Comparison of ENCODE assay signal across 12 cellular contexts in the genomic region with DNA sequence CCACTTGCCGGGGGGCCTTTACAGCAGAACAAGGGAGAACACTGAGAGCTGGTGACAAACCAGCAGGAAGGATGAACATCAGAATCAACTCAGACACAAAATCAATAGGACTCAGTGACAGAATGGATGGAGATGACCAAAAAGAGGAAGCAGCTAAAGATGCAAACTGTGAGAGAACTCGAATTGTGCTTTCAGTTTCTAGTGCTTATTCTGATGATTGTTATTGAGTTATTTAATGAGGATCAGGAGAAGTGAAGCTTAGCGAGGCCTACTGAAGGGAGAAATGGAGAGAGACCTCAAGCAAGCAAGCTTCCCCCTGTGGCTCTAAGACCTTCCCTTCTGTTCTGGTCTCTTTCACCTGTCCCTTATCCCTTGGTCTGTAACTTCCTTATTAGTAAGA. TPM values are rescaled to one million over a fixed set of nuclear protein-coding genes. Genes with fewer than 3 reads are reported as not detected.
A peak's percentile ranks its signal among the peaks of the same experiment; 100 is the strongest.
DNase-seq lines count a peak whose midpoint lies in the region; ATAC-seq and TF ChIP-seq lines count a peak whose summit lies in the region.
"Had no signal": no experiment of that assay in that cellular context is flagged by ENCODE, and none has a peak within 500 bp of the region (broad histone marks: within the 10 kb centered on the region; RNA-seq: fewer than 3 reads in every experiment).

No MANE protein-coding gene starts in this region.

- no peak overlapping the region for H2AFZ ChIP-seq in osteoblast (ENCODE audit: low read length)

- no peak overlapping the region for H3K4me3 Mint-ChIP-seq in activated T-helper 1 cell treated with anti-CD3 and anti-CD28 coated beads, Interleukin-12 subunit alpha, Interleukin-12 subunit beta, Interleukin-2, Interleukin-4 antibody, amounts not matched to agents 30 ng/mL and 10 ng/mL and 1 ng/mL, durations not matched to agents 14 hours and 24 hours and 36 hours

- TF ChIP-seq CTCF in osteoblast (IDR thresholded peaks at IDR 0.05; ENCODE audit: extremely low read depth, low read depth, low read length), result no peak

- no peaks in the 10 kb centered on the region for H3K79me2 ChIP-seq in osteoblast (ENCODE audit: insufficient read depth, low read length)

- no peaks in the 10 kb centered on the region for H3K9me3 ChIP-seq in osteoblast (ENCODE audit: low read depth, low read length)

- H3K4me3 ChIP-seq in osteoblast (ENCODE audit: insufficient read depth, low read length), result no peak overlapping the region

- H3K27ac Mint-ChIP-seq in activated T-helper 1 cell treated with anti-CD3 and anti-CD28 coated beads, Interleukin-12 subunit alpha, Interleukin-12 subunit beta, Interleukin-2, Interleukin-4 antibody, amounts not matched to agents 30 ng/mL and 10 ng/mL and 1 ng/mL, durations not matched to agents 14 hours and 24 hours and 36 hours, result peak overlapping the region; percentile 20

- H3K4me2 ChIP-seq in osteoblast (ENCODE audit: insufficient read depth, low read length), result no peak overlapping the region

- ATAC-seq in GM18502 (IDR thresholded peaks at IDR 0.05; ENCODE audit: poor library complexity, unreplicated experiment) (peak; percentile 76), GM21526 (IDR thresholded peaks at IDR 0.05; ENCODE audit: low FRiP score, unreplicated experiment) (peak; percentile 67), HG03442 (IDR thresholded peaks at IDR 0.05; ENCODE audit: unreplicated experiment) (peak; percentile 64), GM19023 (IDR thresholded peaks at IDR 0.05; ENCODE audit: unreplicated experiment) (no peak)

- peaks cover 6% of the 10 kb centered on the region for H3K9me3 Mint-ChIP-seq in activated T-helper 1 cell treated with anti-CD3 and anti-CD28 coated beads, Interleukin-12 subunit alpha, Interleukin-12 subunit beta, Interleukin-2, Interleukin-4 antibody, amounts not matched to agents 30 ng/mL and 10 ng/mL and 1 ng/mL, durations not matched to agents 14 hours and 24 hours and 36 hours

- no peaks in the 10 kb centered on the region for H3K36me3 ChIP-seq in osteoblast (ENCODE audit: insufficient read depth, low read length)

- intact Hi-C loops in activated T-helper 1 cell treated with anti-CD3 and anti-CD28 coated beads, Interleukin-12 subunit alpha, Interleukin-12 subunit beta, Interleukin-2, Interleukin-4 antibody, amounts not matched to agents 30 ng/mL and 10 ng/mL and 1 ng/mL, durations not matched to agents 14 hours and 24 hours and 36 hours (cut with micrococcal nuclease), result loop anchor here (2.0 kb wide), 1 partner anchor 55 kb away; no protein-coding TSS in a partner anchor

- H3K36me3 Mint-ChIP-seq in activated T-helper 1 cell treated with anti-CD3 and anti-CD28 coated beads, Interleukin-12 subunit alpha, Interleukin-12 subunit beta, Interleukin-2, Interleukin-4 antibody, amounts not matched to agents 30 ng/mL and 10 ng/mL and 1 ng/mL, durations not matched to agents 14 hours and 24 hours and 36 hours (ENCODE audit: low read depth), result peaks cover 3% of the 10 kb centered on the region

- no peaks in the 10 kb centered on the region for H3K4me1 ChIP-seq in osteoblast (ENCODE audit: insufficient read depth, low read length)

- H3K27me3 ChIP-seq in osteoblast (ENCODE audit: insufficient read depth, low read length), result no peaks in the 10 kb centered on the region

- no peaks in the 10 kb centered on the region for H4K20me1 ChIP-seq in osteoblast (ENCODE audit: insufficient read depth, low read length)

- H3K27me3 Mint-ChIP-seq in activated T-helper 1 cell treated with anti-CD3 and anti-CD28 coated beads, Interleukin-12 subunit alpha, Interleukin-12 subunit beta, Interleukin-2, Interleukin-4 antibody, amounts not matched to agents 30 ng/mL and 10 ng/mL and 1 ng/mL, durations not matched to agents 14 hours and 24 hours and 36 hours (ENCODE audit: insufficient read depth), result peaks cover 2% of the 10 kb centered on the region

- H3K4me1 Mint-ChIP-seq in activated T-helper 1 cell treated with anti-CD3 and anti-CD28 coated beads, Interleukin-12 subunit alpha, Interleukin-12 subunit beta, Interleukin-2, Interleukin-4 antibody, amounts not matched to agents 30 ng/mL and 10 ng/mL and 1 ng/mL, durations not matched to agents 14 hours and 24 hours and 36 hours (ENCODE audit: low read depth), result peaks cover 17% of the 10 kb centered on the region

- no peak for DNase-seq in activated T-helper 1 cell treated with anti-CD3 and anti-CD28 coated beads, Interleukin-12 subunit alpha, Interleukin-12 subunit beta, Interleukin-2, Interleukin-4 antibody, amounts not matched to agents 30 ng/mL and 10 ng/mL and 1 ng/mL, durations not matched to agents 14 hours and 24 hours and 36 hours (ENCODE audit: low spot score)
- DNase-seq in activated T-cell treated with anti-CD3 and anti-CD28 coated beads for 4 hours, result no peak
- no peak for DNase-seq in osteoblast (ENCODE audit: insufficient read length, low spot score, missing footprints)
- DNase-seq in NCI-H1436 treated with DMSO at 0.1 percent for 48 hours (lab: John Stamatoyannopoulos, UW), result no peak
- DNase-seq: glutamatergic neuron, midbrain, NCI-H187 treated with DMSO at 0.1 percent for 48 hours had no signal

- no peak overlapping the region for H3K27ac ChIP-seq in osteoblast (ENCODE audit: low read depth, low read length)

RNA-seq across cellular contexts. Expression of gene TMEM125, which starts 30.3 kb away (rescaled TPM):
- total RNA-seq in activated T-helper 1 cell treated with anti-CD3 and anti-CD28 coated beads, Interleukin-12 subunit alpha, Interleukin-12 subunit beta, Interleukin-2, Interleukin-4 antibody, amounts not matched to agents 30 ng/mL and 10 ng/mL and 1 ng/mL, durations not matched to agents 14 hours and 24 hours and 36 hours, result not detected in 2 replicates
- not detected in 2 replicates for total RNA-seq in osteoblast
- total RNA-seq: SK-MEL-5 had no signal

RNA-seq across cellular contexts. Expression of gene C1orf210, which starts 45.9 kb away (rescaled TPM):
- total RNA-seq in activated T-helper 1 cell treated with anti-CD3 and anti-CD28 coated beads, Interleukin-12 subunit alpha, Interleukin-12 subunit beta, Interleukin-2, Interleukin-4 antibody, amounts not matched to agents 30 ng/mL and 10 ng/mL and 1 ng/mL, durations not matched to agents 14 hours and 24 hours and 36 hours, result not detected in 2 replicates
- total RNA-seq in osteoblast, result not detected in 2 replicates
- total RNA-seq: SK-MEL-5 had no signal
